22 cellular contexts compared by ENCODE assay signal in the genomic region with DNA sequence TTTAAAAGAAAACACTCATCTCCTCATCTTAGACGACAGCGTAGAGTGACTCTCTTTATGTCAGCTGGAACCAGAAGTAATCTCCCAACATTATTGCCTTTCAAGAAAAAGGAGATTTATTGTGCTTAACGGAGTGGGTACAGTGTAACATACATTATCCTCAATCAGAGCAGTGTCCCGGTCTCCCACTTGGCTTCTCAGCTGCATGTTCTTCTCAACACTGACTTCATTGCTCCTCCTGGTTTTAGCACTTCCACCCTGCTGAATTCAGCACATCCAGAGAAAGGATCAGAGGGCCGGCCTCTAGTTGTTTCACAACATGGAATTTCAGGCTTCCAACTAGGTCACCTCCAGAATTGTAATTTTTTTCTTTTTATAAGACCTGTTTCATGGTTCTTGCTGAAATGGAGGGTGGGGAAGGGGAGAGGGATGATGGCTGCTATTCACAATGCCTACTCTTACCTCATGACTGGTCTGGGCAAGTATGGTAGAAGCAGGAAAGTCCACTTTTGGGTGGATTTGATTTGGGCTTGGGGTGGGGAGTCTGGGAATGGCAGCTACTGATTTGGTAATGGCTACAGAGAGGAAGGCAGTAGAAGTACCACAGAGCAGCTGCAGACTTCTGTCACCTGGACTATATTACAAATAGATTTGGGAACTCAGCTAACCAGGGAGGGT. TPM values are rescaled to one million over a fixed set of nuclear protein-coding genes. Genes with fewer than 3 reads are reported as not detected.
DNase-seq lines count a peak whose midpoint lies in the region; ATAC-seq, FAIRE-seq and TF ChIP-seq lines count a peak whose summit lies in the region.
"Had no signal": no experiment of that assay in that cellular context is flagged by ENCODE, and none has a peak within 500 bp of the region (broad histone marks: within the 10 kb centered on the region; RNA-seq: fewer than 3 reads in every experiment).

No MANE protein-coding gene starts in this region.

- FAIRE-seq in bronchial epithelial cell (lab: Jason Lieb, UNC) = no peak
- FAIRE-seq: GM12891 had no signal

- no peak overlapping the region for H3K4me3 ChIP-seq in bronchial epithelial cell (ENCODE audit: low read depth, low read length)

- H3K27ac Mint-ChIP-seq in type B pancreatic cell = peak overlapping the region; percentile 89
- H3K27ac Mint-ChIP-seq: CD4-positive, CD25-positive, alpha-beta regulatory T cell; T-cell had no signal

- H3K4me3 Mint-ChIP-seq in type B pancreatic cell = peak overlapping the region; percentile 23
- H3K4me3 Mint-ChIP-seq: CD4-positive, CD25-positive, alpha-beta regulatory T cell; T-cell had no signal

- TF ChIP-seq CTCF in bronchial epithelial cell (IDR thresholded peaks at IDR 0.05; ENCODE audit: insufficient read depth, low read length, severe bottlenecking) = no peak
- TF ChIP-seq CTCF in type B pancreatic cell (conservative IDR thresholded peaks at IDR 0.05) = no peak

- H3K36me3 ChIP-seq in bronchial epithelial cell (ENCODE audit: control insufficient read depth, insufficient read depth, low read length) = no peaks in the 10 kb centered on the region

- H3K27me3 Mint-ChIP-seq in type B pancreatic cell = no peaks in the 10 kb centered on the region
- H3K27me3 Mint-ChIP-seq: CD4-positive, CD25-positive, alpha-beta regulatory T cell; T-cell had no signal

- H3K9me3 Mint-ChIP-seq in type B pancreatic cell = no peaks in the 10 kb centered on the region
- H3K9me3 Mint-ChIP-seq: CD4-positive, CD25-positive, alpha-beta regulatory T cell; T-cell had no signal

- DNase-seq in NCI-H187 treated with DMSO at 0.1 percent for 48 hours (lab: John Stamatoyannopoulos, UW) = peak; percentile 79
- peak; percentile 18 for DNase-seq in bronchial epithelial cell (ENCODE audit: low read depth)
- DNase-seq in myocyte (ENCODE audit: low read depth) = peak; percentile 16
- DNase-seq in type B pancreatic cell (ENCODE audit: extremely low spot score, unreplicated experiment) = no peak
- no peak for DNase-seq in SIG-M5 treated with dmso at 0.1 percent for 504 hours (lab: John Stamatoyannopoulos, UW; ENCODE audit: unreplicated experiment)
- DNase-seq in NCI-H1694 treated with DMSO at 0.1 percent for 48 hours (lab: John Stamatoyannopoulos, UW) = no peak
- DNase-seq: CD4-positive, CD25-positive, alpha-beta regulatory T cell; COR-L47; GOT3; HCEC 1CT; KBM-7; NCI-H1092; NCI-H1436; NCI-H2029 treated with DMSO at 0.1 percent for 48 hours; NCI-H2171 treated with DMSO at 0.1 percent for 48 hours; NCI-H446 treated with DMSO at 0.1 percent for 48 hours; NK-92 treated with Interleukin-12 subunit alpha and Interleukin-12 subunit beta, amount 100 ng/mL, for 24 hours; SIG-M5; T-cell had no signal

- ATAC-seq in GM21576 (IDR thresholded peaks at IDR 0.05; ENCODE audit: unreplicated experiment) = no peak
- ATAC-seq: SK-N-SH treated with all-trans-retinoic acid at 6 μM for 48 hours, T-cell had no signal

- no peaks in the 10 kb centered on the region for H3K27me3 ChIP-seq in bronchial epithelial cell (ENCODE audit: control insufficient read depth, insufficient read depth, low read length)

- no peaks in the 10 kb centered on the region for H3K4me1 Mint-ChIP-seq in type B pancreatic cell (ENCODE audit: unreplicated experiment)

- peaks cover 28% of the 10 kb centered on the region for H3K36me3 Mint-ChIP-seq in type B pancreatic cell

RNA-seq across cellular contexts. Expression of gene KIAA1958, which starts 52.8 kb away (rescaled TPM):
- total RNA-seq in bronchial epithelial cell (1.8 TPM in 2 replicates), myocyte (1.4 and 1.8 TPM in 2 replicates), type B pancreatic cell (ENCODE audit: low replicate concordance) (15.0 and 28.1 TPM in 2 replicates)
- polyA plus RNA-seq in myocyte (2012) = 1.1 TPM

RNA-seq across cellular contexts. Expression of gene HSDL2, which starts 53.9 kb away (rescaled TPM):
- total RNA-seq in bronchial epithelial cell (21.9 and 31.9 TPM in 2 replicates), myocyte (41.3 and 58.5 TPM in 2 replicates), type B pancreatic cell (ENCODE audit: low replicate concordance) (37.5 and 38.6 TPM in 2 replicates)
- polyA plus RNA-seq in myocyte (2012) = 12.9 TPM

Comparison
In these comparisons a context has a peak if more than half of its experiments do, and no peak if none do; other contexts are left out.
1. DNase-seq: peak in NCI-H187 treated with DMSO at 0.1 percent for 48 hours (single experiment), bronchial epithelial cell (single experiment) and myocyte (single experiment); none in type B pancreatic cell (single experiment), SIG-M5 treated with dmso at 0.1 percent for 504 hours (single experiment) and NCI-H1694 treated with DMSO at 0.1 percent for 48 hours (single experiment).